Comparison of ENCODE assay signal across 19 cellular contexts in genomic region chr9:68963416-68963815, GRCh38. TPM values are rescaled to one million over a fixed set of nuclear protein-coding genes. Genes with fewer than 3 reads are reported as not detected.
"Had no signal": no experiment of that assay in that cellular context is flagged by ENCODE, and none has a peak within 500 bp of the region (broad histone marks: within the 10 kb centered on the region; RNA-seq: fewer than 3 reads in every experiment).

No MANE protein-coding gene starts in this region.

- H3K4me3 ChIP-seq: esophagus squamous epithelium, ovary, right atrium auricular region, smooth muscle cell, uterus had no signal

- H3K9me3 ChIP-seq: esophagus squamous epithelium, ovary, right atrium auricular region, uterus had no signal

- H3K27ac ChIP-seq: esophagus squamous epithelium, ovary, right atrium auricular region had no signal

- ATAC-seq: left cardiac atrium, left ventricle myocardium superior, natural killer cell had no signal

- H3K27me3 ChIP-seq: esophagus squamous epithelium, ovary, right atrium auricular region, uterus had no signal

- H3K4me1 ChIP-seq: esophagus squamous epithelium, uterus had no signal

- DNase-seq: esophagus squamous epithelium; foreskin fibroblast; kidney; left cardiac atrium; left ventricle myocardium superior; mesendoderm; natural killer cell; ovary; stimulated activated CD4-positive, alpha-beta T cell treated with anti-CD3 and anti-CD28 coated beads, Interleukin-2, amount 100 ng/mL, for 48 hours; stimulated activated naive CD4-positive, alpha-beta T cell treated with Interleukin-2 at 50 U/mL for 16 hours; uterus had no signal

- H3K36me3 ChIP-seq: esophagus squamous epithelium, ovary, right atrium auricular region, uterus had no signal

RNA-seq across cellular contexts. Expression of gene PRKACG, which starts 50.5 kb away (rescaled TPM):
- total RNA-seq: epithelial cell of proximal tubule, esophagus squamous epithelium, kidney, left cardiac atrium, left ventricle myocardium superior, lung microvascular endothelial cell, myocyte, natural killer cell, neural crest cell, ovary, posterior vena cava, right atrium auricular region, smooth muscle cell, uterus had no signal
- polyA plus RNA-seq: ovary, smooth muscle cell, thymus had no signal
